In the genomic region with DNA sequence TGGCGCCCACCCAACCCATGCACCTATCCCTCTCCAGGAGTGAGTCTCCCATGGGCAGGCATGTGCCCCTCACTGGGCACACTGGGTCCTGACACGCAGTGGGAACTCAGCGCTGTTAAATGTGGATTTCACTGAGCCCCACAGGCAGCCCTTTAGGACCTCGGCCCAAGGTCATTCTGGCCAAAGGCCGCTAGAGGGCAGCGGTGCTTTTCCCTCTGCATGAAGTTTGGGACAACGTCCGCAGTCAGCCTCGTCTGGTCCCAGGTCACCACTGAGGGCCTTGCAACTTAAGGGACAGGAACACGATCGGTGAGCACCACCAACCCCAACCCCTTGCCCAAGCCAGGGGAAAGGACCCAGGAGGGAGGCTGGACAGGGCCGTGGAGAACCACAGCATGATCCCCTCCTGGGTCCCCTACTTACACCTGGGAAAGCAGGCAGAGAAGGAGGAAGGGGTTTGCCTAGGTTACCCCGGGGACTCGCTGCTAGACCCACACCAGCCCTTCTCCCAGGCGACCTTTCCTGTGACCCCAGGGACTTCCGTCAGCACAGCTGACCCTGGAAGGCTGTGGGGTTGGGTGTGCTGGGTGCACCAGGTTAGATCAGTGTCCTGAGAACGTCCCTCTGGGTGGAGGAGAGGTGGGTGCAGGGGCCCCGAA, we compare ENCODE assay signal across 9 cellular contexts. TPM values are rescaled to one million over a fixed set of nuclear protein-coding genes. Genes with fewer than 3 reads are reported as not detected.
DNase-seq lines count a peak whose midpoint lies in the region; ATAC-seq and TF ChIP-seq lines count a peak whose summit lies in the region.
"Had no signal": no experiment of that assay in that cellular context is flagged by ENCODE, and none has a peak within 500 bp of the region (broad histone marks: within the 10 kb centered on the region; RNA-seq: fewer than 3 reads in every experiment).

No MANE protein-coding gene starts in this region.

- H3K4me3 ChIP-seq in thyroid gland (replicated peaks in 1 of 3): no peak overlapping the region

- no peak overlapping the region for H3K27ac ChIP-seq in thyroid gland
- H3K27ac ChIP-seq: epithelial cell of prostate had no signal

- intact Hi-C loops in thyroid gland (cut with DNase I): no loop called here

- CTCF ChIA-PET in HEK293T (lab: Yijun Ruan, JAX): no interaction called here
- CTCF ChIA-PET in activated CD8-positive, alpha-beta T cell treated with anti-CD3 and anti-CD28 coated beads, Interleukin-2, amount 10 ng/mL, durations not matched to agents 7 days and 5 days (lab: Charles Lee): no interaction called here

- DNase-seq in NCI-H1436 (lab: John Stamatoyannopoulos, UW) (peak; percentile 14), NCI-H1436 treated with DMSO at 0.1 percent for 48 hours (lab: John Stamatoyannopoulos, UW) (no peak), HEK293T (ENCODE audit: extremely low spot score) (peak; percentile 84), NCI-H2227 (lab: John Stamatoyannopoulos, UW; ENCODE audit: unreplicated experiment) (peak; percentile 55), fibroblast of peridontal ligament (ENCODE audit: extremely low read depth) (peak; percentile 72), thyroid gland (peak; percentile 54 to 69)
- DNase-seq in activated CD8-positive, alpha-beta T cell treated with anti-CD3 and anti-CD28 coated beads, Interleukin-2, amount 10 ng/mL, durations not matched to agents 7 days and 5 days: peak; percentile 53
- peak in 8 of 10 donors; percentile 3 to 74 (median 20) for DNase-seq in naive thymus-derived CD8-positive, alpha-beta T cell

- no peaks in the 10 kb centered on the region for H3K4me1 Mint-ChIP-seq in activated CD8-positive, alpha-beta T cell treated with anti-CD3 and anti-CD28 coated beads, Interleukin-2, amount 10 ng/mL, durations not matched to agents 7 days and 5 days (ENCODE audit: low read depth)
- peaks cover 0 to 7% (median 2%) of the 10 kb centered on the region in 4 donors for H3K4me1 Mint-ChIP-seq in naive thymus-derived CD8-positive, alpha-beta T cell

- H3K9me3 ChIP-seq in thyroid gland: no peaks in the 10 kb centered on the region

- TF ChIP-seq POLR2A in thyroid gland (IDR thresholded peaks at IDR 0.05): no peak

- no peaks in the 10 kb centered on the region for H3K9me3 Mint-ChIP-seq in activated CD8-positive, alpha-beta T cell treated with anti-CD3 and anti-CD28 coated beads, Interleukin-2, amount 10 ng/mL, durations not matched to agents 7 days and 5 days (ENCODE audit: insufficient read depth)
- H3K9me3 Mint-ChIP-seq in naive thymus-derived CD8-positive, alpha-beta T cell: no peaks in the 10 kb centered on the region

- peaks cover 0 to 4% of the 10 kb centered on the region in 2 donors for H3K4me1 ChIP-seq in thyroid gland

- H3K4me3 Mint-ChIP-seq in activated CD8-positive, alpha-beta T cell treated with anti-CD3 and anti-CD28 coated beads, Interleukin-2, amount 10 ng/mL, durations not matched to agents 7 days and 5 days: no peak overlapping the region
- H3K4me3 Mint-ChIP-seq in naive thymus-derived CD8-positive, alpha-beta T cell: no peak overlapping the region

- H3K36me3 Mint-ChIP-seq in activated CD8-positive, alpha-beta T cell treated with anti-CD3 and anti-CD28 coated beads, Interleukin-2, amount 10 ng/mL, durations not matched to agents 7 days and 5 days (ENCODE audit: low read depth): no peaks in the 10 kb centered on the region
- no peaks in the 10 kb centered on the region for H3K36me3 Mint-ChIP-seq in naive thymus-derived CD8-positive, alpha-beta T cell

- no peaks in the 10 kb centered on the region for H3K27me3 ChIP-seq in thyroid gland

- TF ChIP-seq CTCF in thyroid gland (IDR thresholded peaks at IDR 0.05): peak; percentile 53 to 92 (median 70)

- H3K27me3 Mint-ChIP-seq in activated CD8-positive, alpha-beta T cell treated with anti-CD3 and anti-CD28 coated beads, Interleukin-2, amount 10 ng/mL, durations not matched to agents 7 days and 5 days (ENCODE audit: low read depth): peaks cover 12% of the 10 kb centered on the region
- H3K27me3 Mint-ChIP-seq in naive thymus-derived CD8-positive, alpha-beta T cell: peaks cover 3 to 24% (median 14%) of the 10 kb centered on the region in 5 donors

- no peak for ATAC-seq in activated CD8-positive, alpha-beta T cell treated with anti-CD3 and anti-CD28 coated beads, Interleukin-2, amount 10 ng/mL, durations not matched to agents 7 days and 5 days
- ATAC-seq in naive thymus-derived CD8-positive, alpha-beta T cell: peak in 1 of 2 donors; percentile 52

- POLR2A ChIA-PET in HEK293T (lab: Yijun Ruan, JAX): no interaction called here
- POLR2A ChIA-PET in activated CD8-positive, alpha-beta T cell treated with anti-CD3 and anti-CD28 coated beads, Interleukin-2, amount 10 ng/mL, durations not matched to agents 7 days and 5 days (lab: Charles Lee): no interaction called here
- POLR2A ChIA-PET in naive thymus-derived CD8-positive, alpha-beta T cell (lab: Charles Lee): no interaction called here

- 19 to 25% methylated on average over 15 to 16 of the region's 18 CpGs for WGBS in thyroid gland, 2 donors

- no peaks in the 10 kb centered on the region for H3K36me3 ChIP-seq in thyroid gland

- H3K27ac Mint-ChIP-seq in activated CD8-positive, alpha-beta T cell treated with anti-CD3 and anti-CD28 coated beads, Interleukin-2, amount 10 ng/mL, durations not matched to agents 7 days and 5 days: no peak overlapping the region
- H3K27ac Mint-ChIP-seq in naive thymus-derived CD8-positive, alpha-beta T cell: no peak overlapping the region

TF ChIP-seq in HEK293T, 16 proteins besides CTCF, POLR2A, EP300 and RAD21:
- no peak for TF ChIP-seq SUZ12 (IDR thresholded peaks at IDR 0.05)
- TF ChIP-seq CTBP1 (IDR thresholded peaks at IDR 0.05; ENCODE audit: borderline replicate concordance): no peak
- no peak for TF ChIP-seq LEF1 (IDR thresholded peaks at IDR 0.05; ENCODE audit: borderline replicate concordance)
- TF ChIP-seq, protein P1, sequence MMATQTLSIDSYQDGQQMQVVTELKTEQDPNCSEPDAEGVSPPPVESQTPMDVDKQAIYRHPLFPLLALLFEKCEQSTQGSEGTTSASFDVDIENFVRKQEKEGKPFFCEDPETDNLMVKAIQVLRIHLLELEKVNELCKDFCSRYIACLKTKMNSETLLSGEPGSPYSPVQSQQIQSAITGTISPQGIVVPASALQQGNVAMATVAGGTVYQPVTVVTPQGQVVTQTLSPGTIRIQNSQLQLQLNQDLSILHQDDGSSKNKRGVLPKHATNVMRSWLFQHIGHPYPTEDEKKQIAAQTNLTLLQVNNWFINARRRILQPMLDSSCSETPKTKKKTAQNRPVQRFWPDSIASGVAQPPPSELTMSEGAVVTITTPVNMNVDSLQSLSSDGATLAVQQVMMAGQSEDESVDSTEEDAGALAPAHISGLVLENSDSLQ (IDR thresholded peaks at IDR 0.05): no peak
- TF ChIP-seq HDGF (IDR thresholded peaks at IDR 0.05; ENCODE audit: borderline replicate concordance): no peak
- TF ChIP-seq L3MBTL2 (conservative IDR thresholded peaks at IDR 0.05): no peak
- TF ChIP-seq FOXA1 (IDR thresholded peaks at IDR 0.05): no peak
- no peak for TF ChIP-seq TARDBP (IDR thresholded peaks at IDR 0.05)
- no peak for TF ChIP-seq FOXK2 (IDR thresholded peaks at IDR 0.05)
- TF ChIP-seq FOXM1 (IDR thresholded peaks at IDR 0.05; ENCODE audit: borderline replicate concordance): no peak
- TF ChIP-seq ZNF384 (IDR thresholded peaks at IDR 0.05): no peak
- TF ChIP-seq NFRKB (IDR thresholded peaks at IDR 0.05): no peak
- no peak for TF ChIP-seq ELF4 (IDR thresholded peaks at IDR 0.05)
- no peak for TF ChIP-seq ARNT (IDR thresholded peaks at IDR 0.05)
- TF ChIP-seq SP1 (IDR thresholded peaks at IDR 0.05): no peak
- no peak for TF ChIP-seq BHLHE40 (IDR thresholded peaks at IDR 0.05; ENCODE audit: borderline replicate concordance)

RNA-seq across cellular contexts. Expression of gene CYTL1, which starts 24.0 kb away (rescaled TPM):
- not detected for total RNA-seq in activated CD8-positive, alpha-beta T cell treated with anti-CD3 and anti-CD28 coated beads, Interleukin-2, amount 10 ng/mL, durations not matched to agents 7 days and 5 days
- not detected for total RNA-seq in naive thymus-derived CD8-positive, alpha-beta T cell
- polyA plus RNA-seq in naive thymus-derived CD8-positive, alpha-beta T cell: not detected
- 1 to 10 TPM; 1.3 to 7.4 (median 3.7) TPM for total RNA-seq in thyroid gland

RNA-seq across cellular contexts. Expression of gene STK32B, which starts 56.0 kb away (rescaled TPM):
- total RNA-seq in activated CD8-positive, alpha-beta T cell treated with anti-CD3 and anti-CD28 coated beads, Interleukin-2, amount 10 ng/mL, durations not matched to agents 7 days and 5 days: not detected
- total RNA-seq in naive thymus-derived CD8-positive, alpha-beta T cell: not detected
- not detected for polyA plus RNA-seq in naive thymus-derived CD8-positive, alpha-beta T cell
- total RNA-seq in thyroid gland: 10 to 100 TPM in 1 of 4 donors, 1 to 10 TPM in 3; 1.9 to 14.8 (median 4.4) TPM
